ENCODE assay signal across 7 cellular contexts in genomic region chr3:39541917-39542329, GRCh38.
DNase-seq lines count a peak whose midpoint lies in the region; ATAC-seq, FAIRE-seq and TF ChIP-seq lines count a peak whose summit lies in the region.

No MANE protein-coding gene starts in this region.

- FAIRE-seq in endometrium (lab: Jason Lieb, UNC), result peak; percentile 60

- no peak for ATAC-seq in GM19395 (IDR thresholded peaks at IDR 0.05; ENCODE audit: unreplicated experiment)

- DNase-seq in NCI-H748 (lab: John Stamatoyannopoulos, UW; ENCODE audit: unreplicated experiment) (peak; percentile 50), renal cortical epithelial cell (ENCODE audit: low read depth) (peak; percentile 43), NCI-H1930 (lab: John Stamatoyannopoulos, UW) (no peak), ureter (ENCODE audit: low spot score) (no peak)

- 0 out of 2 replicates have a peak, but pooled peaks have one; percentile 9 for TF ChIP-seq CTCF in GM12874 (IDR thresholded peaks at IDR 0.05; ENCODE audit: insufficient read depth, low read depth, low read length)

Comparison
In these comparisons a context has a peak if more than half of its experiments do, and no peak if none do; other contexts are left out.
1. DNase-seq: peak in NCI-H748 (single experiment) and renal cortical epithelial cell (single experiment); none in NCI-H1930 (0 of 2) and ureter (single experiment).